In genomic region chr15:75713338-75713895, GRCh38 we compare ENCODE assay signal across 9 cellular contexts. TPM values are rescaled to one million over a fixed set of nuclear protein-coding genes. Genes with fewer than 3 reads are reported as not detected.
DNase-seq lines count a peak whose midpoint lies in the region; TF ChIP-seq lines count a peak whose summit lies in the region.
"Had no signal": no experiment of that assay in that cellular context is flagged by ENCODE, and none has a peak within 500 bp of the region (broad histone marks: within the 10 kb centered on the region; RNA-seq: fewer than 3 reads in every experiment).

No MANE protein-coding gene starts in this region.

- H3K36me3 ChIP-seq in WERI-Rb-1 (no peaks in the 10 kb centered on the region), iPS-18a (ENCODE audit: control insufficient read depth, low read depth, low read length) (no peaks in the 10 kb centered on the region), suprapubic skin (no peaks in the 10 kb centered on the region)
- H3K36me3 ChIP-seq: HAP-1 had no signal

- no peak overlapping the region for H3K27ac ChIP-seq in WERI-Rb-1
- H3K27ac ChIP-seq in iPS-18a (ENCODE audit: low read length): no peak overlapping the region
- peak overlapping the region; percentile 60 for H3K27ac ChIP-seq in suprapubic skin
- H3K27ac ChIP-seq: epithelial cell of prostate had no signal

- no peak overlapping the region for H3K9ac ChIP-seq in iPS-18a (ENCODE audit: low read length)

- TF ChIP-seq POLR2A in suprapubic skin (IDR thresholded peaks at IDR 0.05): no peak

- H3K4me1 ChIP-seq in iPS-18a (ENCODE audit: control insufficient read depth, low read depth, low read length) (peaks cover 8% of the 10 kb centered on the region), suprapubic skin (peaks cover 56% of the 10 kb centered on the region)

- DNase-seq in HFF-Myc (ENCODE audit: extremely low read depth, low read depth) (no peak), WERI-Rb-1 (peak; percentile 30), suprapubic skin (ENCODE audit: low spot score in 2 of 2) (peak in 1 of 2 donors; percentile 66), NCI-H2171 treated with DMSO at 0.1 percent for 48 hours (lab: John Stamatoyannopoulos, UW) (no peak), NK-92 (lab: John Stamatoyannopoulos, UW; ENCODE audit: unreplicated experiment) (no peak)
- no peak for DNase-seq in stimulated activated naive CD4-positive, alpha-beta T cell treated with Interleukin-2 at 50 U/mL for 16 hours (lab: John Stamatoyannopoulos, UW)

- TF ChIP-seq EP300 in suprapubic skin (IDR thresholded peaks at IDR 0.05): no peak

- H3K4me3 ChIP-seq in HFF-Myc (replicated peaks; ENCODE audit: low read depth, low read length): peak overlapping the region; percentile 75; the same call in 1 of the 2 replicates
- H3K4me3 ChIP-seq in WERI-Rb-1 (ENCODE audit: low read depth, low read length): no peak overlapping the region
- H3K4me3 ChIP-seq in iPS-18a (ENCODE audit: low read length): peak overlapping the region; percentile 54
- H3K4me3 ChIP-seq in suprapubic skin: peak overlapping the region; percentile 52

- no peaks in the 10 kb centered on the region for H3K9me3 ChIP-seq in WERI-Rb-1 (ENCODE audit: severe bottlenecking)
- H3K9me3 ChIP-seq in iPS-18a (ENCODE audit: control insufficient read depth, low read depth, low read length): no peaks in the 10 kb centered on the region
- H3K9me3 ChIP-seq in suprapubic skin: no peaks in the 10 kb centered on the region
- H3K9me3 ChIP-seq: HAP-1 had no signal

- WGBS in suprapubic skin: 41% methylated on average over 4 of the region's 9 CpGs

- H3K27me3 ChIP-seq in WERI-Rb-1 (ENCODE audit: insufficient read depth, low read depth, severe bottlenecking) (no peaks in the 10 kb centered on the region), iPS-18a (ENCODE audit: control insufficient read depth, insufficient read depth, low read length) (peaks cover 19% of the 10 kb centered on the region), suprapubic skin (no peaks in the 10 kb centered on the region)

- TF ChIP-seq CTCF in HFF-Myc (IDR thresholded peaks at IDR 0.05; ENCODE audit: low read depth, low read length, missing control alignments): no peak
- TF ChIP-seq CTCF in WERI-Rb-1 (IDR thresholded peaks at IDR 0.05; ENCODE audit: low read depth, low read length): no peak
- no peak for TF ChIP-seq CTCF in suprapubic skin (IDR thresholded peaks at IDR 0.05)

RNA-seq across cellular contexts. Expression of gene CSPG4, which starts 0.8 kb away (rescaled TPM):
- 10 to 100 TPM; 12.8 to 19.7 (median 14.0) TPM for total RNA-seq in suprapubic skin
